ENCODE assay signal across 1 cellular context in the genomic region with DNA sequence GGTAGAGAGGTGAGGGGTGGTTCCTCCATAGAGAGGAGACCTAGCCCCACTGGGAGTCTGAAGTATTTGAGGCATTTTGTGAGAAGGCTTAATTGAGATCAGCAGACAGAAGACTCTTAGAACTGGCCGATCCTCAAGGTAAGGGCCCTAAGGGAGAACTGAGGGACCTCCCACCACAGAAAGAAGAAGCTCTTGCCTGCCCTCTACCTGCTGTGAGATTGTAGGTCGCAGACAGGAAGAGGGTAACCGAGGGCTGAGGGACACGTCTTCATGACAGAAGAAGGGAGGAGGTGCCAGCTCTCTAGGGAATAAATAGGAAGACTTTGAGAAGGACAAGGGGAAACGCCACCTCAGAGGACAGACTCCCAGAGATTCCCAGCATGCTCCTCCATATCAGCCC.
TF ChIP-seq lines count a peak whose summit lies in the region.

No MANE protein-coding gene starts in this region.

TF ChIP-seq in H1, 55 proteins besides CTCF, POLR2A, EP300 and RAD21:
- TF ChIP-seq ZNF274 (IDR thresholded peaks at IDR 0.05; ENCODE audit: borderline replicate concordance, extremely low read depth, low read length) (no peak), BCL11A (IDR thresholded peaks at IDR 0.05; ENCODE audit: low read depth in 2 of 2, low read length in 2 of 2) (no peak)
TF ChIP-seq in H1: peak in this region for 0.
